Comparison of ENCODE assay signal across 8 cellular contexts in genomic region chr1:91803847-91804545, GRCh38.
DNase-seq lines count a peak whose midpoint lies in the region; ATAC-seq and TF ChIP-seq lines count a peak whose summit lies in the region.

No MANE protein-coding gene starts in this region.

- no peaks in the 10 kb centered on the region for H3K9me3 ChIP-seq in neutrophil
- no peaks in the 10 kb centered on the region for H3K9me3 ChIP-seq in aorta (ENCODE audit: control insufficient read depth, low read length)
- no peaks in the 10 kb centered on the region for H3K9me3 ChIP-seq in thyroid gland

- no peaks in the 10 kb centered on the region for H3K9me3 Mint-ChIP-seq in activated naive CD4-positive, alpha-beta T cell treated with anti-CD3 and anti-CD28 coated beads, Interleukin-2, amount 50 U/mL, for 24 hours

- H3K4me3 ChIP-seq in neutrophil (ENCODE audit: low read depth in 1 of 2, low read length in 1 of 2) (peak overlapping the region in 1 of 2 experiments; percentile 21), aorta (ENCODE audit: low read length in 2 of 2) (no peak overlapping the region), thyroid gland (replicated peaks in 1 of 3) (no peak overlapping the region)

- 89 to 90% methylated on average over 6 of the region's 6 CpGs for WGBS in aorta, 2 donors
- WGBS in thyroid gland, 2 donors = 50 to 77% methylated on average over 6 of the region's 6 CpGs

- H3K36me3 ChIP-seq in neutrophil (no peaks in the 10 kb centered on the region), aorta (ENCODE audit: control insufficient read depth in 1 of 2, insufficient read depth in 2 of 2, low read length in 1 of 2) (no peaks in the 10 kb centered on the region), thyroid gland (no peaks in the 10 kb centered on the region)

- TF ChIP-seq CTCF in neutrophil (IDR thresholded peaks at IDR 0.05) (no peak), thyroid gland (IDR thresholded peaks at IDR 0.05) (no peak)

- H3K4me1 ChIP-seq in neutrophil (ENCODE audit: control insufficient read depth in 1 of 2, insufficient read depth in 1 of 2, low read depth in 1 of 2, low read length in 1 of 2) (peaks cover 18 to 21% of the 10 kb centered on the region in 2 experiments), aorta (ENCODE audit: control insufficient read depth in 1 of 2, insufficient read depth in 2 of 2, low read length in 2 of 2) (peaks cover 0 to 1% of the 10 kb centered on the region in 2 donors), thyroid gland (peaks cover 7 to 47% of the 10 kb centered on the region in 2 donors)

- peaks cover 5% of the 10 kb centered on the region for H3K36me3 Mint-ChIP-seq in activated naive CD4-positive, alpha-beta T cell treated with anti-CD3 and anti-CD28 coated beads, Interleukin-2, amount 50 U/mL, for 24 hours

- H3K4me1 Mint-ChIP-seq in activated naive CD4-positive, alpha-beta T cell treated with anti-CD3 and anti-CD28 coated beads, Interleukin-2, amount 50 U/mL, for 24 hours = peaks cover 61% of the 10 kb centered on the region

- TF ChIP-seq POLR2A in Raji (IDR thresholded peaks at IDR 0.05; ENCODE audit: insufficient read depth, low read depth, low read length) (peak; percentile 53; the same call in 1 of the 2 replicates), thyroid gland (IDR thresholded peaks at IDR 0.05) (no peak)

- ATAC-seq in GM19035 (IDR thresholded peaks at IDR 0.05; ENCODE audit: unreplicated experiment) = peak; percentile 86
- ATAC-seq in HG03060 (IDR thresholded peaks at IDR 0.05; ENCODE audit: low read depth, unreplicated experiment) = peak; percentile 72
- peak; percentile 9 for ATAC-seq in aorta (ENCODE audit: low FRiP score)

- H3K27me3 ChIP-seq in neutrophil = no peaks in the 10 kb centered on the region
- H3K27me3 ChIP-seq in aorta (ENCODE audit: control insufficient read depth in 1 of 2, insufficient read depth in 2 of 2, low read length in 1 of 2) = no peaks in the 10 kb centered on the region
- H3K27me3 ChIP-seq in thyroid gland = no peaks in the 10 kb centered on the region

- DNase-seq in aorta = no peak
- no peak for DNase-seq in thyroid gland
- no peak for DNase-seq in NCI-H2227 (lab: John Stamatoyannopoulos, UW; ENCODE audit: unreplicated experiment)

- peak overlapping the region; percentile 77 for H3K4me3 Mint-ChIP-seq in activated naive CD4-positive, alpha-beta T cell treated with anti-CD3 and anti-CD28 coated beads, Interleukin-2, amount 50 U/mL, for 24 hours

- H3K27me3 Mint-ChIP-seq in activated naive CD4-positive, alpha-beta T cell treated with anti-CD3 and anti-CD28 coated beads, Interleukin-2, amount 50 U/mL, for 24 hours = no peaks in the 10 kb centered on the region

- H3K27ac ChIP-seq in neutrophil = peak overlapping the region; percentile 36
- no peak overlapping the region for H3K27ac ChIP-seq in aorta (ENCODE audit: low read depth in 1 of 2, low read length in 2 of 2)
- H3K27ac ChIP-seq in thyroid gland = peak overlapping the region in 1 of 3 donors; percentile 27

- intact Hi-C loops in aorta (cut with DNase I) (no loop called here), thyroid gland (cut with DNase I) (no loop called here)

- H3K27ac Mint-ChIP-seq in activated naive CD4-positive, alpha-beta T cell treated with anti-CD3 and anti-CD28 coated beads, Interleukin-2, amount 50 U/mL, for 24 hours = peak overlapping the region; percentile 96

Comparison
In these comparisons a context has a peak if more than half of its experiments do, and no peak if none do; other contexts are left out.
1. ATAC-seq: peak in every context shown above with its lines; median percentile 86 in GM19035; 72 in HG03060; 9 in aorta.